15 cellular contexts compared by ENCODE assay signal in the genomic region with DNA sequence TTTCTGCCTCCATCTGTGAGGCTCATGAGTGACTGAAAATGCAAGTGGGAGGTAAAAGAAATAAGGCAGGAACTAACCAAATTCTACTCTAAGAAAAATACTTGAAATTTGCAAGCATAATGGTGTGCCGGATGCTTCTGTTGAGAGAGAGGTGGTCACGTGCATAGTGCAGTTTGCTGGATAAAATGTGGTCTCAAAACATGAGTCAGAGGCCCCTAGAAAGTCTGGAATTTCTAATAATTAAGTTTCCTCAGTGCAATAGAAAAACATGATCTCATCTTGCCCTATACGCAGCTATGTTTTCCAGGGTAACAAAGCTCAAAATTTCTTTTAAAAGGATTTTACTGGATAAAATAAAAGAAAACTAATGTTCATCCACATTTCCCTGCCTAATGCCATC.
DNase-seq lines count a peak whose midpoint lies in the region; ATAC-seq and TF ChIP-seq lines count a peak whose summit lies in the region.
"Had no signal": no experiment of that assay in that cellular context is flagged by ENCODE, and none has a peak within 500 bp of the region (broad histone marks: within the 10 kb centered on the region; RNA-seq: fewer than 3 reads in every experiment).

No MANE protein-coding gene starts in this region.

- peak; percentile 77 for ATAC-seq in thoracic aorta (ENCODE audit: insufficient number of reproducible peaks, low FRiP score, low read depth)
- ATAC-seq in HG02884 (IDR thresholded peaks at IDR 0.05; ENCODE audit: unreplicated experiment), result no peak

- no peak overlapping the region for H3K4me3 ChIP-seq in foreskin fibroblast (ENCODE audit: low read depth in 1 of 2, low read length in 2 of 2)
- no peak overlapping the region for H3K4me3 ChIP-seq in thoracic aorta
- H3K4me3 ChIP-seq: thyroid gland had no signal

- no peak overlapping the region; the same call in 1 of the 2 replicates for H3K27ac Mint-ChIP-seq in HFFc6
- H3K27ac Mint-ChIP-seq in activated T-cell treated with anti-CD3 and anti-CD28 coated beads, Interleukin-2, amount 50 U/mL, for 24 hours, result no peak overlapping the region

- H3K9me3 ChIP-seq in thoracic aorta, result no peaks in the 10 kb centered on the region
- H3K9me3 ChIP-seq: thyroid gland had no signal

- peaks cover 20% of the 10 kb centered on the region; the same call in 1 of the 2 replicates for H3K4me1 Mint-ChIP-seq in HFFc6 (ENCODE audit: low read depth)
- peaks cover 31% of the 10 kb centered on the region for H3K4me1 Mint-ChIP-seq in activated T-cell treated with anti-CD3 and anti-CD28 coated beads, Interleukin-2, amount 50 U/mL, for 24 hours (ENCODE audit: low read depth)
- H3K4me1 Mint-ChIP-seq: neural crest cell had no signal

- H3K9me3 Mint-ChIP-seq in HFFc6, result peaks cover 27% of the 10 kb centered on the region
- no peaks in the 10 kb centered on the region for H3K9me3 Mint-ChIP-seq in activated T-cell treated with anti-CD3 and anti-CD28 coated beads, Interleukin-2, amount 50 U/mL, for 24 hours

- H3K36me3 ChIP-seq in thoracic aorta, result no peaks in the 10 kb centered on the region
- H3K36me3 ChIP-seq: thyroid gland had no signal

- H3K27ac ChIP-seq in thoracic aorta, result peak overlapping the region in 1 of 2 donors; percentile 64
- H3K27ac ChIP-seq: thyroid gland, VCaP had no signal

- peaks cover 9 to 12% of the 10 kb centered on the region in 2 donors for H3K4me1 ChIP-seq in thoracic aorta (ENCODE audit: control insufficient read depth in 1 of 2, low read depth in 2 of 2)

- H3K4me3 Mint-ChIP-seq in HFFc6, result no peak overlapping the region
- no peak overlapping the region for H3K4me3 Mint-ChIP-seq in activated T-cell treated with anti-CD3 and anti-CD28 coated beads, Interleukin-2, amount 50 U/mL, for 24 hours
- H3K4me3 Mint-ChIP-seq: neural crest cell had no signal

- peaks cover 10% of the 10 kb centered on the region; the same call in 1 of the 2 replicates for H3K36me3 Mint-ChIP-seq in HFFc6 (ENCODE audit: low read depth)
- H3K36me3 Mint-ChIP-seq in activated T-cell treated with anti-CD3 and anti-CD28 coated beads, Interleukin-2, amount 50 U/mL, for 24 hours (ENCODE audit: low read depth), result no peaks in the 10 kb centered on the region

- peak; percentile 3 for DNase-seq in HFFc6
- peak; percentile 34 for DNase-seq in amniotic stem cell (lab: John Stamatoyannopoulos, UW)
- DNase-seq in foreskin fibroblast, result peak; percentile 51 to 73
- no peak for DNase-seq in thoracic aorta (ENCODE audit: low spot score)
- no peak for DNase-seq in occipital lobe (lab: John Stamatoyannopoulos, UW)
- DNase-seq in activated T-cell treated with anti-CD3 and anti-CD28 coated beads, Interleukin-2, amount 50 U/mL, for 24 hours, result no peak
- DNase-seq: activated CD8-positive, alpha-beta memory T cell treated with anti-CD3 and anti-CD28 coated beads, Interleukin-2, amount 50 U/mL, for 48 hours; Calu3; NCI-H1417 treated with DMSO at 0.1 percent for 48 hours; NCI-H524 treated with DMSO at 0.1 percent for 48 hours; SHP77; thyroid gland had no signal

- H3K27me3 ChIP-seq in thoracic aorta (replicated peaks; ENCODE audit: insufficient read depth), result no peaks in the 10 kb centered on the region
- H3K27me3 ChIP-seq: thyroid gland had no signal

- H3K27me3 Mint-ChIP-seq in HFFc6 (ENCODE audit: insufficient read depth), result no peaks in the 10 kb centered on the region
- no peaks in the 10 kb centered on the region for H3K27me3 Mint-ChIP-seq in activated T-cell treated with anti-CD3 and anti-CD28 coated beads, Interleukin-2, amount 50 U/mL, for 24 hours

- TF ChIP-seq CTCF in HFFc6 (IDR thresholded peaks at IDR 0.05) (no peak), foreskin fibroblast (IDR thresholded peaks at IDR 0.05; ENCODE audit: low read depth, low read length) (no peak), thoracic aorta (IDR thresholded peaks at IDR 0.05) (no peak)

Comparison
In these comparisons a context has a peak if more than half of its experiments do, and no peak if none do; other contexts are left out.
1. DNase-seq: peak in HFFc6 (single experiment), amniotic stem cell (single experiment) and foreskin fibroblast (2 of 2); none in thoracic aorta (single experiment), occipital lobe (single experiment) and activated T-cell treated with anti-CD3 and anti-CD28 coated beads, Interleukin-2, amount 50 U/mL, for 24 hours (single experiment).